In the genomic region with DNA sequence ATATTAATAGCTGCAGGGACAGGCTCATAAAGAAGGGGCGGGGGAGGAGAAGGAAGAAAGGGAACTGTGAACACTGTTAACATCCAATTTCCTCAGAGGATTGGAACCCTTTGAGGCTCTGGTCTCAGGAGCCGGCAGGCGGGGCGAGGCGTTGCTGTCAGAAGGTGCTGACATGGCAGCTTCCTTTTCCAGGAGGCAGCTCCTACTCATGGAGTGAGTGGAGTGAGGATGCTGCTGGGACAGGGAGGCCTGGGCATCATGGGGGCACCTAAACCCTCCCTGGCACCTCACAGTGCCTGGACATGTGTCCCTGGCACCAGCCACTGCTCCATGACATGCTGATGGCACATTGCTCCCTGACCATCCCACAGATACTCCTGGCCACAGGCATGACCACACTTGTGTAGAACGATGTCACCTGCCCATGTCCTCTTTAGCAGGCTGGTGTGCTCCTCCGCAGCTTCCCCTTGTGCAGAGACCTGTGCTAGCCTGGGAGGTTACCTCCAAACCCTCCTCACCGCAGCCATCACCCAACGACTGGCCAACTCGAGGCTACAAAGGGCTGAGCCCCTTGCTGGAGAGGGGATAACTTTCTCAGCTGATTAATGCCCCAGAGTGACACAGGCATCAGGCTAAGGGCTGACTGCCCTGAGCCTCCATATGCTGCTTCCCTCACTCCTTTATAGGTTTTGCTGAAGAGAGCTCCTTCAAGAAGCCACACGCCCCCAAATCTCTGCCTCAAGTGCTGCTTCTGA, we compare ENCODE assay signal across 2 cellular contexts.
TF ChIP-seq lines count a peak whose summit lies in the region.

No MANE protein-coding gene starts in this region.

TF ChIP-seq in A549, 52 proteins besides CTCF, POLR2A, EP300 and RAD21:
- TF ChIP-seq MAFK (IDR thresholded peaks at IDR 0.05; ENCODE audit: partially characterized antibody) (peak; percentile 31), MAZ (IDR thresholded peaks at IDR 0.05; ENCODE audit: borderline replicate concordance, low read depth, low read length) (no peak)

TF ChIP-seq in K562, 482 proteins besides CTCF, POLR2A, EP300 and RAD21:
- TF ChIP-seq C11orf30 (IDR thresholded peaks at IDR 0.05; ENCODE audit: low read depth) (peak; percentile 9; the same call in 1 of the 2 replicates), MBD2 (IDR thresholded peaks at IDR 0.05; ENCODE audit: borderline replicate concordance, low read depth) (no peak), JUN (IDR thresholded peaks at IDR 0.05; ENCODE audit: borderline replicate concordance, low read depth, low read length) (no peak), JUN (CRISPR knock-in tag; IDR thresholded peaks at IDR 0.05; ENCODE audit: borderline replicate concordance) (no peak), STAG1 (CRISPR knock-in tag; IDR thresholded peaks at IDR 0.05; ENCODE audit: borderline replicate concordance) (no peak), ZNF311 (CRISPR knock-in tag; IDR thresholded peaks at IDR 0.05) (no peak)
